In genomic region chr4:40626183-40626990, GRCh38 we compare ENCODE assay signal across 9 cellular contexts. TPM values are rescaled to one million over a fixed set of nuclear protein-coding genes. Genes with fewer than 3 reads are reported as not detected.
DNase-seq lines count a peak whose midpoint lies in the region; ATAC-seq, FAIRE-seq and TF ChIP-seq lines count a peak whose summit lies in the region.
"Had no signal": no experiment of that assay in that cellular context is flagged by ENCODE, and none has a peak within 500 bp of the region (broad histone marks: within the 10 kb centered on the region; RNA-seq: fewer than 3 reads in every experiment).

No MANE protein-coding gene starts in this region.

- H3K36me3 ChIP-seq in esophagus squamous epithelium (peaks cover 0 to 3% (median 0%) of the 10 kb centered on the region in 3 donors), smooth muscle cell (ENCODE audit: low read depth) (no peaks in the 10 kb centered on the region)

- intact Hi-C loops in esophagus squamous epithelium (cut with DNase I), result no loop called here

- DNase-seq in T-helper 1 cell, result no peak
- peak; percentile 12 for DNase-seq in RCC 7860 (ENCODE audit: low spot score)
- no peak for DNase-seq in esophagus squamous epithelium (lab: John Stamatoyannopoulos, UW)
- DNase-seq in smooth muscle cell (lab: John Stamatoyannopoulos, UW; ENCODE audit: unreplicated experiment), result no peak
- no peak for DNase-seq in midbrain (lab: John Stamatoyannopoulos, UW)
- no peak for DNase-seq in AG08395 (ENCODE audit: low spot score)
- DNase-seq: H7 had no signal

- peak overlapping the region; percentile 70 for H3K4me3 Mint-ChIP-seq in T-helper 1 cell treated with Interleukin-12 subunit alpha and Interleukin-12 subunit beta and Interleukin-4 antibody, amounts not matched to agents 30 μg/mL and 1 μg/mL, for 36 hours

- no peaks in the 10 kb centered on the region for H4K20me1 ChIP-seq in smooth muscle cell (ENCODE audit: low read depth)

- H3K4me2 ChIP-seq in smooth muscle cell, result peak overlapping the region; percentile 98

- peaks cover 0 to 22% (median 0%) of the 10 kb centered on the region in 4 donors for H3K27me3 ChIP-seq in esophagus squamous epithelium
- no peaks in the 10 kb centered on the region for H3K27me3 ChIP-seq in smooth muscle cell (ENCODE audit: low read depth)

- H3K27ac ChIP-seq in esophagus squamous epithelium (peak overlapping the region; percentile 62 to 99 (median 97)), smooth muscle cell (ENCODE audit: low read depth) (no peak overlapping the region)

- H3K9me3 Mint-ChIP-seq in T-helper 1 cell treated with Interleukin-12 subunit alpha and Interleukin-12 subunit beta and Interleukin-4 antibody, amounts not matched to agents 30 μg/mL and 1 μg/mL, for 36 hours, result peaks cover 4% of the 10 kb centered on the region

- H3F3A ChIP-seq in smooth muscle cell (ENCODE audit: low read depth), result peaks cover 11% of the 10 kb centered on the region

- WGBS in esophagus squamous epithelium, 2 donors, result 24 to 28% methylated on average over 10 of the region's 10 CpGs
- 27% methylated on average over 10 of the region's 10 CpGs for WGBS in smooth muscle cell (ENCODE audit: low lambda C conversion rate)

- TF ChIP-seq CTCF in esophagus squamous epithelium (IDR thresholded peaks at IDR 0.05) (no peak), smooth muscle cell (IDR thresholded peaks at IDR 0.05; ENCODE audit: borderline replicate concordance, insufficient read depth, poor library complexity, severe bottlenecking) (no peak)

- H3K79me2 ChIP-seq in smooth muscle cell (ENCODE audit: low read depth), result peaks cover 12% of the 10 kb centered on the region

- H3K9me3 ChIP-seq in esophagus squamous epithelium, result no peaks in the 10 kb centered on the region
- H3K9me3 ChIP-seq in smooth muscle cell (replicated peaks; ENCODE audit: low read depth), result no peaks in the 10 kb centered on the region

- H3K27me3 Mint-ChIP-seq in T-helper 1 cell treated with Interleukin-12 subunit alpha and Interleukin-12 subunit beta and Interleukin-4 antibody, amounts not matched to agents 30 μg/mL and 1 μg/mL, for 36 hours (ENCODE audit: low read depth), result peaks cover 32% of the 10 kb centered on the region

- no peak for ATAC-seq in HG03457 (IDR thresholded peaks at IDR 0.05; ENCODE audit: unreplicated experiment)

- peaks cover 16 to 71% (median 22%) of the 10 kb centered on the region in 3 donors for H3K4me1 ChIP-seq in esophagus squamous epithelium
- H3K4me1 ChIP-seq in smooth muscle cell (ENCODE audit: low read depth), result peaks cover 46% of the 10 kb centered on the region

- peak in 1 of 4 donors; percentile 16 for TF ChIP-seq POLR2A in esophagus squamous epithelium (IDR thresholded peaks at IDR 0.05)

- H3K27ac Mint-ChIP-seq in T-helper 1 cell treated with Interleukin-12 subunit alpha and Interleukin-12 subunit beta and Interleukin-4 antibody, amounts not matched to agents 30 μg/mL and 1 μg/mL, for 36 hours, result peak overlapping the region; percentile 7

- H3K36me3 Mint-ChIP-seq in T-helper 1 cell treated with Interleukin-12 subunit alpha and Interleukin-12 subunit beta and Interleukin-4 antibody, amounts not matched to agents 30 μg/mL and 1 μg/mL, for 36 hours (ENCODE audit: low read depth), result peaks cover 8% of the 10 kb centered on the region

- H2AFZ ChIP-seq in smooth muscle cell (ENCODE audit: low read depth), result peak overlapping the region; percentile 39

- no peak overlapping the region for H3K9ac ChIP-seq in smooth muscle cell (ENCODE audit: low read depth)

- H3K4me3 ChIP-seq in esophagus squamous epithelium, result peak overlapping the region; percentile 62 to 75 (median 71)
- peak overlapping the region; percentile 96 for H3K4me3 ChIP-seq in smooth muscle cell

- FAIRE-seq in RCC 7860 (lab: Jason Lieb, UNC), result peak; percentile 59

- H3K4me1 Mint-ChIP-seq in T-helper 1 cell treated with Interleukin-12 subunit alpha and Interleukin-12 subunit beta and Interleukin-4 antibody, amounts not matched to agents 30 μg/mL and 1 μg/mL, for 36 hours (ENCODE audit: low read depth), result peaks cover 57% of the 10 kb centered on the region

RNA-seq across cellular contexts. Expression of gene RBM47, which starts 3.3 kb away (rescaled TPM):
- 100 to 1,000 TPM in 2 of 4 donors, 10 to 100 TPM in 2; 94.6 to 197 (median 125) TPM for total RNA-seq in esophagus squamous epithelium
- 5.5 and 6.0 TPM in 2 replicates for total RNA-seq in smooth muscle cell
- polyA plus RNA-seq in smooth muscle cell, result 3.4 and 3.6 TPM in 2 replicates

Comparison
In these comparisons a context has a peak if more than half of its experiments do, and no peak if none do; other contexts are left out.
1. RNA of gene RBM47, which starts 3.3 kb away (total RNA-seq): 94.6 to 197 TPM in esophagus squamous epithelium; 5.5 to 6.0 TPM in smooth muscle cell; every median in the first group is over 10 times any median in the second.